ENCODE assay signal across 8 cellular contexts in genomic region chr6:31738048-31738979, GRCh38. TPM values are rescaled to one million over a fixed set of nuclear protein-coding genes. Genes with fewer than 3 reads are reported as not detected.
DNase-seq lines count a peak whose midpoint lies in the region; ATAC-seq, FAIRE-seq and TF ChIP-seq lines count a peak whose summit lies in the region.

No MANE protein-coding gene starts in this region.

- peaks cover 53 to 64% of the 10 kb centered on the region in 2 experiments for H3K4me1 ChIP-seq in K562 (replicated peaks in 1 of 2; ENCODE audit: control insufficient read depth in 2 of 2, insufficient read depth in 2 of 2, low read length in 2 of 2)

- POLR2A ChIA-PET in K562 (lab: Yijun Ruan, JAX), result interaction anchor here (0.6 to 13.1 kb wide), 37 partner anchors 12 to 1234 kb away, joined by 3 to 236 read pairs (median 5); partner anchors contain the start of genes ABHD16A, BAG6, C6orf47 and CSNK2B

- BruUV-seq in K562 (replicated peaks; lab: Mats Ljungman, UMichigan), result TSS peak; percentile 33

- H3K9me3 ChIP-seq in K562 (replicated peaks; ENCODE audit: control insufficient read depth, insufficient read depth, low read depth, low read length), result no peaks in the 10 kb centered on the region

- TF ChIP-seq EP300 in K562 (IDR thresholded peaks at IDR 0.05; ENCODE audit: low read length), result peak; percentile 95

- intact Hi-C loops in K562 (cut with micrococcal nuclease), result loop anchor here (1.0 to 10.0 kb wide), 5 partner anchors 58 to 390 kb away; partner anchors contain the start of genes ATF6B, DXO and HSPA1B

- H3K79me2 ChIP-seq in K562 (ENCODE audit: control insufficient read depth, insufficient read depth, low read length), result peaks cover 84% of the 10 kb centered on the region

- H2AFZ ChIP-seq in K562 (ENCODE audit: low read depth, low read length), result peak overlapping the region; percentile 73

- CTCF ChIA-PET in K562 (lab: Yijun Ruan, JAX; ENCODE audit: low intra/inter-chr PET ratio), result no interaction called here

- no peaks in the 10 kb centered on the region for H3K9me1 ChIP-seq in K562 (ENCODE audit: control insufficient read depth, insufficient read depth, low read length)

- H3K27me3 ChIP-seq in K562 (ENCODE audit: control insufficient read depth in 2 of 2, insufficient read depth in 2 of 2, low read length in 2 of 2), result no peaks in the 10 kb centered on the region

- H3K27ac ChIP-seq in K562 (ENCODE audit: extremely low read depth, low read depth, low read length), result peak overlapping the region; percentile 95

- in situ Hi-C loops in K562 (cut with MboI), result no loop called here

- DNase-seq in GM12864 (ENCODE audit: low read depth) (peak; percentile 77), LoVo (ENCODE audit: low spot score) (peak; percentile 80), SW 1271 (lab: John Stamatoyannopoulos, UW) (peak; percentile 65 to 87), K562 (ENCODE audit: extremely low read depth in 1 of 4, low spot score in 3 of 4) (peak; percentile 72 to 98 (median 83)), kidney glomerular epithelial cell (lab: John Stamatoyannopoulos, UW) (peak; percentile 79)
- peak; percentile 62 for DNase-seq in stimulated activated CD4-positive, alpha-beta T cell treated with anti-CD3 and anti-CD28 coated beads, Interleukin-4, amount 100 ng/mL, for 24 hours

- TF ChIP-seq POLR2A in K562 (conservative IDR thresholded peaks at IDR 0.05), result peak; percentile 96

- H4K20me1 ChIP-seq in K562 (replicated peaks; ENCODE audit: control insufficient read depth, insufficient read depth, low read length), result peaks cover 24% of the 10 kb centered on the region

- WGBS in K562 (ENCODE audit: insufficient coverage, low coverage, missing lambda C conversion rate), result 4% methylated on average over 6 of the region's 6 CpGs

- TF ChIP-seq RAD21 in K562 (CRISPR knock-in tag; conservative IDR thresholded peaks at IDR 0.05 in 1 of 2, IDR thresholded peaks at IDR 0.05 in 1 of 2), result peak; percentile 7 to 38; a peak in 2 of 4 replicates

- ATAC-seq in K562 (peak; percentile 42), HG02885 (IDR thresholded peaks at IDR 0.05; ENCODE audit: poor library complexity, unreplicated experiment) (no peak), GM18502 (IDR thresholded peaks at IDR 0.05; ENCODE audit: poor library complexity, unreplicated experiment) (no peak)

- H3K9ac ChIP-seq in K562 (ENCODE audit: insufficient read depth in 1 of 2, low read depth in 2 of 2, low read length in 2 of 2), result peak overlapping the region; percentile 86 to 99; a peak in 3 of 4 replicates

- H3K36me3 ChIP-seq in K562 (ENCODE audit: control insufficient read depth, insufficient read depth, low read length), result peaks cover 50% of the 10 kb centered on the region

- peak overlapping the region; percentile 31 for H3K4me3 ChIP-seq in GM12864 (ENCODE audit: low read depth, low read length)
- H3K4me3 ChIP-seq in K562, result peak overlapping the region; percentile 28

- peak overlapping the region; percentile 85 for H3K4me2 ChIP-seq in K562 (ENCODE audit: insufficient read depth, low read length)

- FAIRE-seq in K562 (lab: Jason Lieb, UNC), result peak; percentile 99

- TF ChIP-seq CTCF in GM12864 (IDR thresholded peaks at IDR 0.05; ENCODE audit: low read depth, low read length, missing control alignments) (peak; percentile 11), K562 (IDR thresholded peaks at IDR 0.05 in 2 of 3, conservative IDR thresholded peaks at IDR 0.05 in 1 of 3; ENCODE audit: insufficient read depth in 2 of 3, low read depth in 1 of 3, low read length in 3 of 3) (peak in 2 of 3 experiments; percentile 37 to 54; a peak in 5 of 6 replicates)

RNA-seq across cellular contexts. Expression of gene MSH5, which starts 1.5 kb away (rescaled TPM):
- total RNA-seq in K562 (2011; cell fraction: chromatin; rRNA removed; ENCODE audit: low replicate concordance), result 1,865 and 2,284 TPM in 2 replicates
- 827 and 897 TPM in 2 replicates for total RNA-seq in K562 (2011; cell fraction: nucleolus; rRNA removed)
- 1,204 and 1,437 TPM in 2 replicates for total RNA-seq in K562 (2011; cell fraction: nucleoplasm; rRNA removed)
- total RNA-seq in K562 (2014; rRNA removed) (21.1 and 34.7 TPM in 2 replicates), K562 (2014; rRNA removed; fragmentation: Illumina TruSeq; extraction: Trizol) (46.6 and 47.6 TPM in 2 replicates), K562 (2015; rRNA removed; fragmentation: Illumina TruSeq; extraction: Trizol) (34.3 and 37.9 TPM in 2 replicates), K562 (2021) (75.4 and 82.7 TPM in 2 replicates)
- polyA plus RNA-seq in K562 (2011; rRNA removed) (104 and 202 TPM in 2 replicates), K562 (2014; fragmentation: Illumina TruSeq; extraction: Trizol) (52.5 and 52.8 TPM in 2 replicates), K562 (2014; fragmentation: Nextera tagmentation; extraction: Ambion mirVana) (10 to 100 TPM; 12.5 to 14.0 TPM), K562 (2014; rRNA removed) (80.2 and 84.7 TPM in 2 replicates)
- 42.0 and 70.8 TPM in 2 replicates for polyA plus RNA-seq in K562 (2011; cell fraction: cytosol; rRNA removed)
- 1,103 and 1,564 TPM in 2 replicates for polyA plus RNA-seq in K562 (2011; cell fraction: nucleus; rRNA removed)
- 30.9 and 84.7 TPM in 2 replicates for polyA plus RNA-seq in K562 (2012)
- polyA minus RNA-seq in K562 (2011; rRNA and poly(A)+ RNA removed), result 112 and 145 TPM in 2 replicates
- 40.0 and 59.2 TPM in 2 replicates for polyA minus RNA-seq in K562 (2011; cell fraction: cytosol; rRNA and poly(A)+ RNA removed)
- 239 and 424 TPM in 2 replicates for polyA minus RNA-seq in K562 (2011; cell fraction: nucleus; rRNA and poly(A)+ RNA removed)

RNA-seq across cellular contexts. Expression of gene CLIC1, which starts 2.0 kb away (rescaled TPM):
- 323 and 864 TPM in 2 replicates for total RNA-seq in K562 (2011; cell fraction: chromatin; rRNA removed; ENCODE audit: low replicate concordance)
- 1,156 and 1,371 TPM in 2 replicates for total RNA-seq in K562 (2011; cell fraction: nucleolus; rRNA removed)
- total RNA-seq in K562 (2011; cell fraction: nucleoplasm; rRNA removed), result 762 and 847 TPM in 2 replicates
- 1,815 and 2,459 TPM in 2 replicates for total RNA-seq in K562 (2014; rRNA removed)
- 1,777 and 1,808 TPM in 2 replicates for total RNA-seq in K562 (2014; rRNA removed; fragmentation: Illumina TruSeq; extraction: Trizol)
- total RNA-seq in K562 (2015; rRNA removed; fragmentation: Illumina TruSeq; extraction: Trizol), result 1,968 and 1,998 TPM in 2 replicates
- total RNA-seq in K562 (2021), result 1,487 and 1,494 TPM in 2 replicates
- polyA plus RNA-seq in K562 (2011; rRNA removed), result 1,850 and 2,419 TPM in 2 replicates
- 2,072 and 2,650 TPM in 2 replicates for polyA plus RNA-seq in K562 (2011; cell fraction: cytosol; rRNA removed)
- polyA plus RNA-seq in K562 (2011; cell fraction: nucleus; rRNA removed), result 706 and 710 TPM in 2 replicates
- 1,359 and 2,108 TPM in 2 replicates for polyA plus RNA-seq in K562 (2012)
- 2,238 and 2,336 TPM in 2 replicates for polyA plus RNA-seq in K562 (2014; fragmentation: Illumina TruSeq; extraction: Trizol)
- polyA plus RNA-seq in K562 (2014; fragmentation: Nextera tagmentation; extraction: Ambion mirVana), result 1,000 to 10,000 TPM; 1,267 to 1,594 TPM
- polyA plus RNA-seq in K562 (2014; rRNA removed), result 1,650 and 1,824 TPM in 2 replicates
- polyA minus RNA-seq in K562 (2011; rRNA and poly(A)+ RNA removed), result 1,034 and 1,248 TPM in 2 replicates
- 611 and 812 TPM in 2 replicates for polyA minus RNA-seq in K562 (2011; cell fraction: cytosol; rRNA and poly(A)+ RNA removed)
- polyA minus RNA-seq in K562 (2011; cell fraction: nucleus; rRNA and poly(A)+ RNA removed), result 223 and 327 TPM in 2 replicates

RNA-seq across cellular contexts. Expression of gene DDAH2, which starts 9.2 kb away (rescaled TPM):
- total RNA-seq in K562 (2011; cell fraction: chromatin; rRNA removed; ENCODE audit: low replicate concordance), result 32.6 and 90.1 TPM in 2 replicates
- 71.7 and 82.4 TPM in 2 replicates for total RNA-seq in K562 (2011; cell fraction: nucleolus; rRNA removed)
- total RNA-seq in K562 (2011; cell fraction: nucleoplasm; rRNA removed), result 58.1 and 66.3 TPM in 2 replicates
- total RNA-seq in K562 (2014; rRNA removed) (45.4 and 59.1 TPM in 2 replicates), K562 (2014; rRNA removed; fragmentation: Illumina TruSeq; extraction: Trizol) (10.6 and 12.7 TPM in 2 replicates), K562 (2015; rRNA removed; fragmentation: Illumina TruSeq; extraction: Trizol) (32.3 and 34.6 TPM in 2 replicates), K562 (2021) (31.4 and 36.3 TPM in 2 replicates)
- polyA plus RNA-seq in K562 (2011; rRNA removed) (21.4 and 30.4 TPM in 2 replicates), K562 (2014; fragmentation: Illumina TruSeq; extraction: Trizol) (15.6 and 29.3 TPM in 2 replicates), K562 (2014; fragmentation: Nextera tagmentation; extraction: Ambion mirVana) (1 to 10 TPM; 1.8 to 3.4 TPM), K562 (2014; rRNA removed) (36.2 and 42.1 TPM in 2 replicates)
- 43.7 and 63.5 TPM in 2 replicates for polyA plus RNA-seq in K562 (2011; cell fraction: cytosol; rRNA removed)
- polyA plus RNA-seq in K562 (2011; cell fraction: nucleus; rRNA removed), result 124 and 167 TPM in 2 replicates
- polyA plus RNA-seq in K562 (2012), result 54.5 and 69.9 TPM in 2 replicates
- 3.4 and 4.6 TPM in 2 replicates for polyA minus RNA-seq in K562 (2011; rRNA and poly(A)+ RNA removed)
- 9.1 and 12.9 TPM in 2 replicates for polyA minus RNA-seq in K562 (2011; cell fraction: cytosol; rRNA and poly(A)+ RNA removed)
- 21.1 and 26.4 TPM in 2 replicates for polyA minus RNA-seq in K562 (2011; cell fraction: nucleus; rRNA and poly(A)+ RNA removed)

RNA-seq across cellular contexts. Expression of gene MPIG6B, which starts 15.1 kb away (rescaled TPM):
- 0.23 and 0.79 TPM in 2 replicates for total RNA-seq in K562 (2011; cell fraction: chromatin; rRNA removed; ENCODE audit: low replicate concordance)
- total RNA-seq in K562 (2011; cell fraction: nucleolus; rRNA removed), result 0.79 and 0.83 TPM in 2 replicates
- 0.73 and 1.4 TPM in 2 replicates for total RNA-seq in K562 (2011; cell fraction: nucleoplasm; rRNA removed)
- total RNA-seq in K562 (2014; rRNA removed) (0.45 TPM in 1 of 2 replicates, not detected in the other), K562 (2014; rRNA removed; fragmentation: Illumina TruSeq; extraction: Trizol) (0.11 and 0.13 TPM in 2 replicates), K562 (2015; rRNA removed; fragmentation: Illumina TruSeq; extraction: Trizol) (0.14 TPM in 1 of 2 replicates, not detected in the other), K562 (2021) (0.47 and 0.75 TPM in 2 replicates)
- polyA plus RNA-seq in K562 (2011; rRNA removed) (0.24 and 0.30 TPM in 2 replicates), K562 (2014; fragmentation: Illumina TruSeq; extraction: Trizol) (0.75 and 0.77 TPM in 2 replicates), K562 (2014; fragmentation: Nextera tagmentation; extraction: Ambion mirVana) (under 1 TPM; 0.15 to 0.32 TPM), K562 (2014; rRNA removed) (0.27 and 1.2 TPM in 2 replicates)
- polyA plus RNA-seq in K562 (2011; cell fraction: cytosol; rRNA removed), result 0.36 and 0.44 TPM in 2 replicates
- 0.80 and 2.1 TPM in 2 replicates for polyA plus RNA-seq in K562 (2011; cell fraction: nucleus; rRNA removed)
- 0.73 and 1.2 TPM in 2 replicates for polyA plus RNA-seq in K562 (2012)
- polyA minus RNA-seq in K562 (2011; rRNA and poly(A)+ RNA removed), result 0.18 TPM in 1 of 2 replicates, not detected in the other
- 0.48 TPM in 1 of 2 replicates, not detected in the other for polyA minus RNA-seq in K562 (2011; cell fraction: cytosol; rRNA and poly(A)+ RNA removed)
- 0.33 and 0.40 TPM in 2 replicates for polyA minus RNA-seq in K562 (2011; cell fraction: nucleus; rRNA and poly(A)+ RNA removed)

RNA-seq across cellular contexts. Expression of gene LY6G6C, which starts 16.8 kb away (rescaled TPM):
- 2.3 and 4.9 TPM in 2 replicates for total RNA-seq in K562 (2011; cell fraction: chromatin; rRNA removed; ENCODE audit: low replicate concordance)
- 1.8 and 2.0 TPM in 2 replicates for total RNA-seq in K562 (2011; cell fraction: nucleolus; rRNA removed)
- total RNA-seq in K562 (2011; cell fraction: nucleoplasm; rRNA removed), result 3.0 and 6.3 TPM in 2 replicates
- not detected in 2 replicates for total RNA-seq in K562 (2014; rRNA removed)
- not detected in 2 replicates for total RNA-seq in K562 (2014; rRNA removed; fragmentation: Illumina TruSeq; extraction: Trizol)
- total RNA-seq in K562 (2015; rRNA removed; fragmentation: Illumina TruSeq; extraction: Trizol), result not detected in 2 replicates
- 0.20 TPM in 1 of 2 replicates, not detected in the other for total RNA-seq in K562 (2021)
- 0.20 and 0.35 TPM in 2 replicates for polyA plus RNA-seq in K562 (2011; rRNA removed)
- polyA plus RNA-seq in K562 (2011; cell fraction: cytosol; rRNA removed), result 0.32 and 0.40 TPM in 2 replicates
- polyA plus RNA-seq in K562 (2011; cell fraction: nucleus; rRNA removed), result 2.0 and 2.1 TPM in 2 replicates
- polyA plus RNA-seq in K562 (2012), result 0.14 and 0.48 TPM in 2 replicates
- polyA plus RNA-seq in K562 (2014; fragmentation: Illumina TruSeq; extraction: Trizol), result 0.33 TPM in 1 of 2 replicates, not detected in the other
- polyA plus RNA-seq in K562 (2014; fragmentation: Nextera tagmentation; extraction: Ambion mirVana), result under 1 TPM in 1 of 2 experiments, not detected in 1; 0.06 TPM
- 0.09 TPM in 1 of 2 replicates, not detected in the other for polyA plus RNA-seq in K562 (2014; rRNA removed)
- not detected in 2 replicates for polyA minus RNA-seq in K562 (2011; rRNA and poly(A)+ RNA removed)
- not detected in 2 replicates for polyA minus RNA-seq in K562 (2011; cell fraction: cytosol; rRNA and poly(A)+ RNA removed)
- polyA minus RNA-seq in K562 (2011; cell fraction: nucleus; rRNA and poly(A)+ RNA removed), result 0.54 and 0.56 TPM in 2 replicates
